22 cellular contexts compared by ENCODE assay signal in genomic region chr2:101951296-101951695, GRCh38.
"Had no signal": no experiment of that assay in that cellular context is flagged by ENCODE, and none has a peak within 500 bp of the region (broad histone marks: within the 10 kb centered on the region; RNA-seq: fewer than 3 reads in every experiment).

No MANE protein-coding gene starts in this region.

- H3K9me3 ChIP-seq: pancreas, suprapubic skin, thyroid gland had no signal

- H3K27me3 ChIP-seq: pancreas, suprapubic skin, thyroid gland had no signal

- DNase-seq: cortex of kidney; effector memory CD4-positive, alpha-beta T cell; glutamatergic neuron; left colon; left ventricle myocardium superior; mesendoderm; naive B cell; occipital lobe; pancreas; right cardiac atrium; stimulated activated CD4-positive, alpha-beta T cell treated with anti-CD3 and anti-CD28 coated beads, Interleukin-4, amount 100 ng/mL, for 1 hour; stimulated activated CD8-positive, alpha-beta memory T cell treated with anti-CD3 and anti-CD28 coated beads, Interleukin-4, amount 100 ng/mL, for 48 hours; stimulated activated naive CD8-positive, alpha-beta T cell treated with anti-CD3 and anti-CD28 coated beads, Interleukin-15, Interleukin-2, amounts not matched to agents 100 U/mL and 50 U/mL, for 24 hours; thyroid gland had no signal

- H3K4me3 Mint-ChIP-seq: naive B cell; nephron; stimulated activated effector memory CD8-positive, alpha-beta T cell treated with anti-CD3 and anti-CD28 coated beads, Interleukin-12 subunit alpha, Interleukin-12 subunit beta, amount 100 ng/mL, for 72 hours; type B pancreatic cell had no signal

- ATAC-seq: esophagus mucosa; gastroesophageal sphincter; left colon; left ventricle myocardium superior; pancreas; right cardiac atrium; stimulated activated effector memory CD8-positive, alpha-beta T cell treated with anti-CD3 and anti-CD28 coated beads, Interleukin-12 subunit alpha, Interleukin-12 subunit beta, amount 100 ng/mL, for 72 hours; stimulated activated naive CD8-positive, alpha-beta T cell treated with anti-CD3 and anti-CD28 coated beads, Interleukin-15, Interleukin-2, amounts not matched to agents 100 U/mL and 50 U/mL, for 24 hours had no signal

- H3K27ac Mint-ChIP-seq: naive B cell; nephron; progenitor cell of endocrine pancreas; stimulated activated effector memory CD8-positive, alpha-beta T cell treated with anti-CD3 and anti-CD28 coated beads, Interleukin-12 subunit alpha, Interleukin-12 subunit beta, amount 100 ng/mL, for 72 hours; type B pancreatic cell had no signal

- H3K4me1 ChIP-seq: gastroesophageal sphincter, pancreas, thyroid gland had no signal

- H3K4me1 Mint-ChIP-seq: naive B cell; stimulated activated effector memory CD8-positive, alpha-beta T cell treated with anti-CD3 and anti-CD28 coated beads, Interleukin-12 subunit alpha, Interleukin-12 subunit beta, amount 100 ng/mL, for 72 hours had no signal

- H3K36me3 ChIP-seq: gastroesophageal sphincter, pancreas, suprapubic skin, thyroid gland had no signal

- H3K36me3 Mint-ChIP-seq: stimulated activated effector memory CD8-positive, alpha-beta T cell treated with anti-CD3 and anti-CD28 coated beads, Interleukin-12 subunit alpha, Interleukin-12 subunit beta, amount 100 ng/mL, for 72 hours; type B pancreatic cell had no signal

- H3K4me3 ChIP-seq: gastroesophageal sphincter, lung, pancreas, suprapubic skin, thyroid gland had no signal

- H3K27me3 Mint-ChIP-seq: progenitor cell of endocrine pancreas had no signal
